ENCODE assay signal across 8 cellular contexts in the genomic region with DNA sequence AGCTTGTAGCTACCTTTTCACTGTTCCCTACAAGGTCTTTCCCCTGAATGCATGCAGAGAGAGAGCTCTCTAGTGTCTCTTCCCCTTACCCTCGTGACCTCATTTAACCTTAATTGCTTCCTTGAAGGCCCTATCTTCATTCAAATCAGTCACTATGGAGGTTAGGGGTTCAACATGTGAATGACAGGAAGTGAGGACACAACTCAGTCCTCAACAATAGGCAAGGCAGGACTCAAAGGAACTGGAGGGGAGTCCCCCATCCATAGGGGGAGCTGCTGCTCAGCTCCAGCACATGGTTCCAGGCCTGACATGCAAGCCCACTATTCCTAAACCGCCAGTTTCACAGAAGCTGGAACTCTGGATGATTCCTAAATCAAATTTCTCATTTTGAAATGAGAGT. TPM values are rescaled to one million over a fixed set of nuclear protein-coding genes. Genes with fewer than 3 reads are reported as not detected.
DNase-seq lines count a peak whose midpoint lies in the region; ATAC-seq and TF ChIP-seq lines count a peak whose summit lies in the region.

No MANE protein-coding gene starts in this region.

- ATAC-seq in GM18502 (IDR thresholded peaks at IDR 0.05; ENCODE audit: poor library complexity, unreplicated experiment): peak; percentile 63
- peak; percentile 49 for ATAC-seq in upper lobe of right lung
- no peak for ATAC-seq in HG02970 (IDR thresholded peaks at IDR 0.05; ENCODE audit: low FRiP score, unreplicated experiment)

- H4K20me1 ChIP-seq in Loucy (ENCODE audit: insufficient read depth, low read length, poor library complexity, severe bottlenecking): no peaks in the 10 kb centered on the region

- H3K4me3 Mint-ChIP-seq in chondrocyte (ENCODE audit: unreplicated experiment): no peak overlapping the region

- no peak overlapping the region for H3K27ac Mint-ChIP-seq in chondrocyte (ENCODE audit: unreplicated experiment)

- no peaks in the 10 kb centered on the region for H3K79me2 ChIP-seq in Loucy (ENCODE audit: insufficient read depth, low read length)

- H2AFZ ChIP-seq in Loucy (ENCODE audit: low read length): peak overlapping the region; percentile 85

- no peak overlapping the region for H3K9ac ChIP-seq in Loucy (ENCODE audit: low read depth, low read length, poor library complexity, severe bottlenecking)

- DNase-seq in AG09319 (ENCODE audit: extremely low read depth, low read depth) (no peak), chondrocyte (ENCODE audit: low spot score) (no peak), upper lobe of right lung (no peak), substantia nigra (lab: John Stamatoyannopoulos, UW) (no peak)
- no peak for DNase-seq in activated CD8-positive, alpha-beta memory T cell treated with anti-CD3 and anti-CD28 coated beads for 24 hours

- H3K36me3 ChIP-seq in Loucy (ENCODE audit: insufficient read depth, low read length) (no peaks in the 10 kb centered on the region), upper lobe of right lung (no peaks in the 10 kb centered on the region)

- no peaks in the 10 kb centered on the region for H3K9me3 ChIP-seq in Loucy (ENCODE audit: insufficient read depth, low read depth, low read length)
- H3K9me3 ChIP-seq in upper lobe of right lung: no peaks in the 10 kb centered on the region

- H3K9me3 Mint-ChIP-seq in chondrocyte (ENCODE audit: low read depth): no peaks in the 10 kb centered on the region

- H3K27me3 ChIP-seq in Loucy (ENCODE audit: insufficient read depth, low read length, poor library complexity, severe bottlenecking) (no peaks in the 10 kb centered on the region), upper lobe of right lung (no peaks in the 10 kb centered on the region)

- H3K4me3 ChIP-seq in Loucy (ENCODE audit: low read length, poor library complexity, severe bottlenecking) (no peak overlapping the region), upper lobe of right lung (no peak overlapping the region)

- peaks cover 8% of the 10 kb centered on the region for H3K4me1 ChIP-seq in Loucy (ENCODE audit: insufficient read depth, low read length, poor library complexity, severe bottlenecking)
- peaks cover 4% of the 10 kb centered on the region for H3K4me1 ChIP-seq in upper lobe of right lung

- peaks cover 25% of the 10 kb centered on the region for H3K4me1 Mint-ChIP-seq in chondrocyte (ENCODE audit: low read depth)

- no peaks in the 10 kb centered on the region for H3K27me3 Mint-ChIP-seq in chondrocyte (ENCODE audit: low read depth)

- no peaks in the 10 kb centered on the region for H3K36me3 Mint-ChIP-seq in chondrocyte (ENCODE audit: low read depth)

- H3K9me2 ChIP-seq in Loucy (replicated peaks; ENCODE audit: low read depth, low read length): no peaks in the 10 kb centered on the region

- H3F3A ChIP-seq in Loucy (ENCODE audit: low read depth): no peaks in the 10 kb centered on the region

- intact Hi-C loops in upper lobe of right lung (cut with DNase I): no loop called here

- H3K4me2 ChIP-seq in Loucy (ENCODE audit: low read depth, low read length, poor library complexity, severe bottlenecking): peak overlapping the region; percentile 8

- TF ChIP-seq CTCF in AG09319 (IDR thresholded peaks at IDR 0.05; ENCODE audit: low read depth, low read length): peak; percentile 8
- TF ChIP-seq CTCF in Loucy (conservative IDR thresholded peaks at IDR 0.05; ENCODE audit: low read length): peak; percentile 85
- TF ChIP-seq CTCF in chondrocyte (IDR thresholded peaks at IDR 0.05): peak; percentile 43
- TF ChIP-seq CTCF in upper lobe of right lung (IDR thresholded peaks at IDR 0.05): peak; percentile 23

- H3K27ac ChIP-seq in upper lobe of right lung (no peak overlapping the region), substantia nigra (ENCODE audit: low read depth, low read length, poor library complexity, severe bottlenecking) (no peak overlapping the region)

RNA-seq across cellular contexts. Expression of gene GYG1, which starts 33.8 kb away (rescaled TPM):
- total RNA-seq in chondrocyte (41.2 to 50.1 TPM (median 48.1 TPM) in 3 replicates), upper lobe of right lung (45.6 TPM)

Comparison
In these comparisons a context has a peak if more than half of its experiments do, and no peak if none do; other contexts are left out.
1. CTCF ChIP-seq: peak in every context shown above with its lines; median percentile 85 in Loucy; 43 in chondrocyte; 23 in upper lobe of right lung; 8 in AG09319.